21 cellular contexts compared by ENCODE assay signal in genomic region chr11:132111341-132111740, GRCh38.
DNase-seq lines count a peak whose midpoint lies in the region; ATAC-seq and TF ChIP-seq lines count a peak whose summit lies in the region.
"Had no signal": no experiment of that assay in that cellular context is flagged by ENCODE, and none has a peak within 500 bp of the region (broad histone marks: within the 10 kb centered on the region; RNA-seq: fewer than 3 reads in every experiment).

No MANE protein-coding gene starts in this region.

- peak overlapping the region; percentile 29; the same call in 1 of the 2 replicates for H4K5ac ChIP-seq in IMR-90 (ENCODE audit: low read depth, low read length)

- H3K9ac ChIP-seq in IMR-90 (ENCODE audit: low read depth, low read length) = peak overlapping the region; percentile 62

- H2AK5ac ChIP-seq in IMR-90 (ENCODE audit: low read depth, low read length) = peak overlapping the region; percentile 94

- H3K9me1 ChIP-seq in IMR-90 (ENCODE audit: insufficient read depth, low read length) = peaks cover 23% of the 10 kb centered on the region

- H3K4ac ChIP-seq in IMR-90 (ENCODE audit: low read depth, low read length) = peak overlapping the region; percentile 95

- peak overlapping the region; percentile 82 for H3K27ac ChIP-seq in IMR-90 (ENCODE audit: insufficient read depth, low read length)
- peak overlapping the region; percentile 16 for H3K27ac ChIP-seq in angular gyrus (ENCODE audit: low read depth, low read length)
- peak overlapping the region in 3 of 4 donors; percentile 1 to 39 (median 18) for H3K27ac ChIP-seq in sigmoid colon
- H3K27ac ChIP-seq: neutrophil, SK-N-MC had no signal

- H3K4me2 ChIP-seq in IMR-90 (ENCODE audit: low read depth, low read length) = peak overlapping the region; percentile 14

- H2BK20ac ChIP-seq in IMR-90 (ENCODE audit: low read depth, low read length) = peak overlapping the region; percentile 66

- peak overlapping the region; percentile 51; the same call in 1 of the 2 replicates for H3K18ac ChIP-seq in IMR-90 (ENCODE audit: low read depth, low read length)

- H2AK9ac ChIP-seq in IMR-90 (replicated peaks; ENCODE audit: low read depth, low read length, poor library complexity) = no peak overlapping the region

- ATAC-seq in IMR-90 (ENCODE audit: low read depth) (peak; percentile 79), mucosa of descending colon (no peak)
- no peak for ATAC-seq in natural killer cell treated with Interleukin-12 subunit alpha and Interleukin-12 subunit beta and Interleukin-15 and Interleukin-18, amount 100 ng/mL, for 72 hours
- ATAC-seq: activated T-cell treated with anti-CD3 and anti-CD28 coated beads, Interleukin-2, amount 50 U/mL, for 4 hours; left lobe of liver; Panc1 had no signal

- peaks cover 0 to 45% of the 10 kb centered on the region in 2 experiments; a peak in 3 of 4 replicates for H3K79me1 ChIP-seq in IMR-90 (ENCODE audit: low read depth in 1 of 2, low read length in 2 of 2)

- BruUV-seq in IMR-90 (replicated peaks; lab: Mats Ljungman, UMichigan) = no TSS peak

- no peaks in the 10 kb centered on the region for H3K36me3 ChIP-seq in IMR-90 (ENCODE audit: control insufficient read depth, insufficient read depth, low read length)
- H3K36me3 ChIP-seq in sigmoid colon = no peaks in the 10 kb centered on the region
- H3K36me3 ChIP-seq in mucosa of descending colon (ENCODE audit: low read depth) = no peaks in the 10 kb centered on the region
- H3K36me3 ChIP-seq: BE2C, neutrophil had no signal

- peak overlapping the region; percentile 89 for H4K91ac ChIP-seq in IMR-90 (ENCODE audit: insufficient read depth, low read depth, low read length)

- H3K56ac ChIP-seq in IMR-90 (ENCODE audit: extremely low read depth, insufficient read depth, low read length) = peak overlapping the region; percentile 83

- CTCF ChIA-PET in IMR-90 (lab: Yijun Ruan, JAX) = interaction anchor here (0.6 to 1.5 kb wide), 7 partner anchors 16 to 1087 kb away, joined by 3 to 5 read pairs (median 3); no protein-coding TSS in a partner anchor

- no peaks in the 10 kb centered on the region for H3K36me3 Mint-ChIP-seq in natural killer cell treated with Interleukin-12 subunit alpha and Interleukin-12 subunit beta and Interleukin-15 and Interleukin-18, amount 100 ng/mL, for 72 hours
- H3K36me3 Mint-ChIP-seq: activated naive CD4-positive, alpha-beta T cell treated with anti-CD3 and anti-CD28 coated beads, Interleukin-2, amount 10 ng/mL, durations not matched to agents 7 days and 5 days had no signal

- no peak overlapping the region for H3K4me3 Mint-ChIP-seq in natural killer cell treated with Interleukin-12 subunit alpha and Interleukin-12 subunit beta and Interleukin-15 and Interleukin-18, amount 100 ng/mL, for 72 hours
- H3K4me3 Mint-ChIP-seq: activated naive CD4-positive, alpha-beta T cell treated with anti-CD3 and anti-CD28 coated beads, Interleukin-2, amount 10 ng/mL, durations not matched to agents 7 days and 5 days; activated T-cell treated with anti-CD3 and anti-CD28 coated beads, Interleukin-2, amount 50 U/mL, for 4 hours; dendritic cell treated with granulocyte-macrophage colony-stimulating factor and Interleukin-4, amounts not matched to agents 40 ng/mL and 50 ng/mL, for 4 days had no signal

- TF ChIP-seq POLR2A in IMR-90 (IDR thresholded peaks at IDR 0.05; ENCODE audit: low read depth, low read length) = no peak
- no peak for TF ChIP-seq POLR2A in sigmoid colon (IDR thresholded peaks at IDR 0.05)

- no peak overlapping the region for H3K27ac Mint-ChIP-seq in natural killer cell treated with Interleukin-12 subunit alpha and Interleukin-12 subunit beta and Interleukin-15 and Interleukin-18, amount 100 ng/mL, for 72 hours
- H3K27ac Mint-ChIP-seq: activated naive CD4-positive, alpha-beta T cell treated with anti-CD3 and anti-CD28 coated beads, Interleukin-2, amount 10 ng/mL, durations not matched to agents 7 days and 5 days; dendritic cell treated with granulocyte-macrophage colony-stimulating factor and Interleukin-4, amounts not matched to agents 40 ng/mL and 50 ng/mL, for 4 days had no signal

- peak overlapping the region; percentile 90 for H3K14ac ChIP-seq in IMR-90 (replicated peaks; ENCODE audit: low read depth, low read length)

- TF ChIP-seq EP300 in sigmoid colon (IDR thresholded peaks at IDR 0.05) = no peak

- H2BK120ac ChIP-seq in IMR-90 (ENCODE audit: low read depth, low read length) = peak overlapping the region; percentile 94

- TF ChIP-seq CTCF in IMR-90 (conservative IDR thresholded peaks at IDR 0.05; ENCODE audit: low read depth, low read length) (no peak), sigmoid colon (IDR thresholded peaks at IDR 0.05) (no peak), mucosa of descending colon (IDR thresholded peaks at IDR 0.05) (no peak)

- peak overlapping the region; percentile 92; the same call in 2 of the 3 replicates for H2BK15ac ChIP-seq in IMR-90 (ENCODE audit: low read depth, low read length)

- H3K4me1 ChIP-seq in IMR-90 (ENCODE audit: control insufficient read depth, insufficient read depth, low read length) (peaks cover 10% of the 10 kb centered on the region), sigmoid colon (peaks cover 0 to 8% (median 4%) of the 10 kb centered on the region in 4 donors), mucosa of descending colon (ENCODE audit: low read depth) (no peaks in the 10 kb centered on the region)
- H3K4me1 ChIP-seq: BE2C, Caco-2 had no signal

- peak; percentile 39 for DNase-seq in IMR-90
- peak; percentile 71 for DNase-seq in fibroblast of peridontal ligament (ENCODE audit: extremely low read depth)
- DNase-seq in sigmoid colon = no peak
- no peak for DNase-seq in activated CD8-positive, alpha-beta memory T cell treated with anti-CD3 and anti-CD28 coated beads, Interleukin-2, amount 50 U/mL, for 4 hours
- DNase-seq in COLO829 (ENCODE audit: low spot score) = no peak
- no peak for DNase-seq in mucosa of descending colon
- DNase-seq in natural killer cell treated with Interleukin-12 subunit alpha and Interleukin-12 subunit beta and Interleukin-15 and Interleukin-18, amount 100 ng/mL, for 72 hours (ENCODE audit: low spot score) = no peak
- DNase-seq: activated CD4-positive, CD25-positive, alpha-beta regulatory T cell; activated naive CD4-positive, alpha-beta T cell treated with anti-CD3 and anti-CD28 coated beads, Interleukin-2, amount 10 ng/mL, durations not matched to agents 7 days and 5 days; activated T-cell treated with anti-CD3 and anti-CD28 coated beads, Interleukin-2, amount 50 U/mL, for 4 hours; BE2C; Caco-2; NCI-H1930; NCI-H345; T-helper 9 cell had no signal

- H2AFZ ChIP-seq in IMR-90 (replicated peaks; ENCODE audit: low read length, poor library complexity) = peak overlapping the region; percentile 45

- H3K4me3 ChIP-seq in IMR-90 (ENCODE audit: insufficient read depth, low read depth, low read length) = no peak overlapping the region
- no peak overlapping the region for H3K4me3 ChIP-seq in sigmoid colon
- H3K4me3 ChIP-seq in mucosa of descending colon = no peak overlapping the region
- H3K4me3 ChIP-seq: SK-N-MC had no signal

- peaks cover 11% of the 10 kb centered on the region for H3K9me3 Mint-ChIP-seq in natural killer cell treated with Interleukin-12 subunit alpha and Interleukin-12 subunit beta and Interleukin-15 and Interleukin-18, amount 100 ng/mL, for 72 hours
- H3K9me3 Mint-ChIP-seq: dendritic cell treated with granulocyte-macrophage colony-stimulating factor and Interleukin-4, amounts not matched to agents 40 ng/mL and 50 ng/mL, for 4 days had no signal

- H3K23ac ChIP-seq in IMR-90 (ENCODE audit: low read depth, low read length) = peak overlapping the region; percentile 84

- WGBS in IMR-90 (ENCODE audit: extremely low coverage in 2 of 2, insufficient read length in 1 of 2), 2 experiments = no CpG with 5 or more reads among the region's 3 CpGs
- WGBS in sigmoid colon, 2 donors = 57 to 70% methylated on average over 3 of the region's 3 CpGs

- in situ Hi-C loops in IMR-90 (cut with MboI; ENCODE audit: low sequenced_read_pairs) = no loop called here

- dilution Hi-C loops in IMR-90 (cut with HindIII; ENCODE audit: low sequenced_read_pairs, unreplicated experiment) = no loop called here

- POLR2A ChIA-PET in IMR-90 (lab: Charles Lee; ENCODE audit: unreplicated experiment) = interaction anchor here (1.3 to 1.5 kb wide), 2 partner anchors 38 to 54 kb away, joined by 3 to 6 read pairs; no protein-coding TSS in a partner anchor

- peak overlapping the region; percentile 91 for H2BK5ac ChIP-seq in IMR-90 (ENCODE audit: low read depth, low read length, poor library complexity, severe bottlenecking)

- H3K27me3 ChIP-seq in IMR-90 (ENCODE audit: control insufficient read depth, insufficient read depth, low read length) (no peaks in the 10 kb centered on the region), sigmoid colon (no peaks in the 10 kb centered on the region)
- H3K27me3 ChIP-seq: BE2C, neutrophil had no signal

- intact Hi-C loops in IMR-90 (cut with micrococcal nuclease) (loop anchor here (5.0 kb wide), 2 partner anchors 79 to 199 kb away; no protein-coding TSS in a partner anchor), sigmoid colon (cut with DNase I) (no loop called here), mucosa of descending colon (cut with DNase I, micrococcal nuclease) (no loop called here)

- no peaks in the 10 kb centered on the region for H3K27me3 Mint-ChIP-seq in natural killer cell treated with Interleukin-12 subunit alpha and Interleukin-12 subunit beta and Interleukin-15 and Interleukin-18, amount 100 ng/mL, for 72 hours
- H3K27me3 Mint-ChIP-seq: activated naive CD4-positive, alpha-beta T cell treated with anti-CD3 and anti-CD28 coated beads, Interleukin-2, amount 10 ng/mL, durations not matched to agents 7 days and 5 days had no signal

- no peaks in the 10 kb centered on the region for H3K9me3 ChIP-seq in IMR-90 (ENCODE audit: control insufficient read depth, insufficient read depth, low read length)
- H3K9me3 ChIP-seq in sigmoid colon = no peaks in the 10 kb centered on the region
- no peaks in the 10 kb centered on the region for H3K9me3 ChIP-seq in mucosa of descending colon
- H3K9me3 ChIP-seq: neutrophil had no signal

- no peak for TF ChIP-seq RAD21 in IMR-90 (IDR thresholded peaks at IDR 0.05; ENCODE audit: low read length)

- no peaks in the 10 kb centered on the region for H3K4me1 Mint-ChIP-seq in natural killer cell treated with Interleukin-12 subunit alpha and Interleukin-12 subunit beta and Interleukin-15 and Interleukin-18, amount 100 ng/mL, for 72 hours (ENCODE audit: low read depth in 2 of 2)
- H3K4me1 Mint-ChIP-seq: activated naive CD4-positive, alpha-beta T cell treated with anti-CD3 and anti-CD28 coated beads, Interleukin-2, amount 10 ng/mL, durations not matched to agents 7 days and 5 days had no signal

- H4K20me1 ChIP-seq in IMR-90 (ENCODE audit: insufficient read depth, low read length) = no peaks in the 10 kb centered on the region

- H4K8ac ChIP-seq in IMR-90 (ENCODE audit: low read depth in 2 of 2, low read length in 2 of 2) = peak overlapping the region; percentile 60 to 85

TF ChIP-seq in IMR-90, 13 proteins besides CTCF, POLR2A, EP300 and RAD21 (continues in another document):
- TF ChIP-seq SMC3 (IDR thresholded peaks at IDR 0.05; ENCODE audit: low read depth, low read length) (no peak), RFX5 (IDR thresholded peaks at IDR 0.05; ENCODE audit: low read depth, low read length) (no peak), MAZ (IDR thresholded peaks at IDR 0.05; ENCODE audit: borderline replicate concordance, low read depth, low read length) (no peak), FOS (IDR thresholded peaks at IDR 0.05; ENCODE audit: low read depth, low read length) (no peak), BHLHE40 (IDR thresholded peaks at IDR 0.05; ENCODE audit: low read depth, low read length) (no peak)

Comparison
In these comparisons a context has a peak if more than half of its experiments do, and no peak if none do; other contexts are left out.
1. DNase-seq: peak in IMR-90 (single experiment) and fibroblast of peridontal ligament (single experiment); none in sigmoid colon (single experiment), activated CD8-positive, alpha-beta memory T cell treated with anti-CD3 and anti-CD28 coated beads, Interleukin-2, amount 50 U/mL, for 4 hours (single experiment), COLO829 (single experiment), mucosa of descending colon (0 of 3) and natural killer cell treated with Interleukin-12 subunit alpha and Interleukin-12 subunit beta and Interleukin-15 and Interleukin-18, amount 100 ng/mL, for 72 hours (single experiment).
2. H3K27ac ChIP-seq: peak in every context shown above with its lines; median percentile 82 in IMR-90; 18 in sigmoid colon; 16 in angular gyrus.